ENCODE assay signal across 23 cellular contexts in genomic region chr19:44580366-44580895, GRCh38. TPM values are rescaled to one million over a fixed set of nuclear protein-coding genes. Genes with fewer than 3 reads are reported as not detected.
A peak's percentile ranks its signal among the peaks of the same experiment; 100 is the strongest.
DNase-seq lines count a peak whose midpoint lies in the region; ATAC-seq and FAIRE-seq lines count a peak whose summit lies in the region.
"Had no signal": no experiment of that assay in that cellular context is flagged by ENCODE, and none has a peak within 500 bp of the region (broad histone marks: within the 10 kb centered on the region; RNA-seq: fewer than 3 reads in every experiment).

No MANE protein-coding gene starts in this region.

- no peak overlapping the region for H3K4me3 ChIP-seq in small intestine (ENCODE audit: low read depth in 1 of 2, low read length in 2 of 2)
- H3K4me3 ChIP-seq: BLaER1 had no signal

- peaks cover 0 to 15% of the 10 kb centered on the region in 2 donors for H3K4me1 ChIP-seq in small intestine (ENCODE audit: control insufficient read depth in 2 of 2, insufficient read depth in 1 of 2, low read depth in 1 of 2, low read length in 1 of 2)
- H3K4me1 ChIP-seq: BLaER1 had no signal

- 28 to 64% (median 40%) methylated on average over 11 of the region's 11 CpGs for WGBS in small intestine, 3 donors

- peak overlapping the region in 1 of 2 donors; percentile 52 for H3K27ac ChIP-seq in small intestine (ENCODE audit: low read depth in 1 of 2, low read length in 1 of 2)
- H3K27ac ChIP-seq: BLaER1, HL-60 had no signal

- peak; percentile 18 for ATAC-seq in left lobe of liver
- no peak for ATAC-seq in HG02610 (IDR thresholded peaks at IDR 0.05; ENCODE audit: unreplicated experiment)
- ATAC-seq in HG03095 (IDR thresholded peaks at IDR 0.05; ENCODE audit: unreplicated experiment) = no peak

- H3K27me3 ChIP-seq in small intestine (ENCODE audit: control insufficient read depth in 2 of 2, insufficient read depth in 2 of 2, low read length in 2 of 2) = no peaks in the 10 kb centered on the region
- H3K27me3 ChIP-seq: BLaER1 had no signal

- DNase-seq in activated CD8-positive, alpha-beta memory T cell treated with anti-CD3 and anti-CD28 coated beads, Interleukin-2, amount 50 U/mL, for 48 hours = peak; percentile 23
- DNase-seq in activated CD8-positive, alpha-beta memory T cell treated with anti-CD3 and anti-CD28 coated beads, Interleukin-2, amount 50 U/mL, for 4 hours = no peak
- DNase-seq in left lobe of liver (ENCODE audit: low spot score) (peak; percentile 38), small intestine (peak; percentile 77), NCI-H69 (lab: John Stamatoyannopoulos, UW) (no peak)
- DNase-seq: 8988T; CD4-positive, alpha-beta memory T cell; DMS153; DMS79; GDM1; GOT3; H7 had no signal

- no peak for FAIRE-seq in small intestine (lab: Jason Lieb, UNC)
- FAIRE-seq: GM12892, GM18507 had no signal

- no peaks in the 10 kb centered on the region for H3K36me3 ChIP-seq in small intestine (ENCODE audit: control insufficient read depth in 2 of 2, insufficient read depth in 2 of 2, low read length in 2 of 2)
- H3K36me3 ChIP-seq: BLaER1 had no signal

- no peaks in the 10 kb centered on the region for H3K9me3 ChIP-seq in small intestine (ENCODE audit: control insufficient read depth, low read depth)

RNA-seq across cellular contexts. Expression of gene IGSF23, which starts 32.9 kb away (rescaled TPM):
- 7.0 TPM for total RNA-seq in left lobe of liver
- polyA plus RNA-seq in small intestine = 10 to 100 TPM in 2 of 3 donors, 1 to 10 TPM in 1; 5.8 to 54.3 (median 23.8) TPM
- total RNA-seq: A673; CD4-positive, alpha-beta memory T cell; Daoy; H7; HT1080 had no signal
- polyA plus RNA-seq: CD4-positive, alpha-beta memory T cell had no signal

RNA-seq across cellular contexts. Expression of gene CEACAM20, which starts 51.0 kb away (rescaled TPM):
- total RNA-seq in left lobe of liver = not detected
- polyA plus RNA-seq in small intestine = 10 to 100 TPM in 2 of 3 donors, 1 to 10 TPM in 1; 5.1 to 28.4 (median 16.1) TPM
- total RNA-seq: A673; CD4-positive, alpha-beta memory T cell; Daoy; H7; HT1080 had no signal
- polyA plus RNA-seq: AG04450; CD14-positive monocyte; CD4-positive, alpha-beta memory T cell had no signal

Comparison
In these comparisons a context has a peak if more than half of its experiments do, and no peak if none do; other contexts are left out.
1. DNase-seq: peak in activated CD8-positive, alpha-beta memory T cell treated with anti-CD3 and anti-CD28 coated beads, Interleukin-2, amount 50 U/mL, for 48 hours (single experiment), left lobe of liver (single experiment) and small intestine (single experiment); none in activated CD8-positive, alpha-beta memory T cell treated with anti-CD3 and anti-CD28 coated beads, Interleukin-2, amount 50 U/mL, for 4 hours (single experiment) and NCI-H69 (single experiment).